32 cellular contexts compared by ENCODE assay signal in the genomic region with DNA sequence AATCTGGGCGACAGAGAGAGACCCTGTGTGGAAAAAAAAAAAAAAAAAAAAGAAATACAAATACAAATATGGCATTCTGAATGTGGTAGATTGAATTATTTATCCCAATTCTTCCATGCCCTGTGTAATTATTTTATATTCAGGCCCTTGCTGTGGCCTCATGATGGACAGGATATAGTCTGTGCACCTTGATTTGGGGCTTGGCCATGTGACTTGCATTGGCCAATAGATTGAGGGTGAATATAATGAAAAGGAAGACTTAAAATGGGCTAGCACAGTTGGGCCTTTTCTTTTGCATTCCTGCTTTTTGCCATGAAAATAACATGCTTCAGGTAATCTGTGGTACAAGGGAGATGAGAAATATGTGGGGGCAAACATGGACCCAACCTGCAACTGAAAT. TPM values are rescaled to one million over a fixed set of nuclear protein-coding genes. Genes with fewer than 3 reads are reported as not detected.
"Had no signal": no experiment of that assay in that cellular context is flagged by ENCODE, and none has a peak within 500 bp of the region (broad histone marks: within the 10 kb centered on the region; RNA-seq: fewer than 3 reads in every experiment).

No MANE protein-coding gene starts in this region.

- H3K4me2 ChIP-seq: smooth muscle cell had no signal

- H2AFZ ChIP-seq: parathyroid adenoma had no signal

- ATAC-seq: naive thymus-derived CD8-positive, alpha-beta T cell; natural killer cell treated with Interleukin-12 subunit alpha and Interleukin-12 subunit beta and Interleukin-15 and Interleukin-18, amount 100 ng/mL, for 72 hours; psoas muscle; right cardiac atrium; sciatic nerve; stimulated activated memory B cell treated with anti-CD40 and anti-IgM and Interleukin-4, amounts not matched to agents 10 μg/mL and 1 μg/mL and 100 μg/mL, for 72 hours; stimulated activated naive CD8-positive, alpha-beta T cell treated with anti-CD3 and anti-CD28 coated beads, Interleukin-15, amount 100 ng/mL, for 72 hours; upper lobe of right lung had no signal

- H3K27me3 Mint-ChIP-seq: progenitor cell of endocrine pancreas, type B pancreatic cell had no signal

- H3K36me3 Mint-ChIP-seq: type B pancreatic cell had no signal

- H3K4me3 Mint-ChIP-seq: naive thymus-derived CD8-positive, alpha-beta T cell; natural killer cell treated with Interleukin-12 subunit alpha and Interleukin-12 subunit beta and Interleukin-15 and Interleukin-18, amount 100 ng/mL, for 72 hours; nephron progenitor cell; neural crest cell; stimulated activated memory B cell treated with anti-CD40 and anti-IgM and Interleukin-4, amounts not matched to agents 10 μg/mL and 1 μg/mL and 100 μg/mL, for 72 hours; stimulated activated naive CD8-positive, alpha-beta T cell treated with anti-CD3 and anti-CD28 coated beads, Interleukin-15, amount 100 ng/mL, for 72 hours; type B pancreatic cell had no signal

- DNase-seq: naive thymus-derived CD8-positive, alpha-beta T cell; nephron progenitor cell; occipital lobe; ovary; posterior cingulate gyrus; psoas muscle; right cardiac atrium; spleen; stimulated activated CD4-positive, alpha-beta T cell treated with anti-CD3 and anti-CD28 coated beads, Interleukin-12 subunit alpha, Interleukin-12 subunit beta, amount 100 ng/mL, for 4 hours; stimulated activated CD4-positive, alpha-beta T cell treated with anti-CD3 and anti-CD28 coated beads, Interleukin-1b, Interleukin-23, amount 100 ng/mL, for 48 hours; stimulated activated CD4-positive, alpha-beta T cell treated with anti-CD3 and anti-CD28 coated beads, Interleukin-4, amount 100 ng/mL, for 1 hour; stimulated activated CD4-positive, alpha-beta T cell treated with anti-CD3 and anti-CD28 coated beads, Interleukin-4, amount 100 ng/mL, for 4 hours; stimulated activated CD8-positive, alpha-beta memory T cell treated with anti-CD3 and anti-CD28 coated beads, Interleukin-4, amount 100 ng/mL, for 48 hours; stimulated activated naive CD4-positive, alpha-beta T cell; stimulated activated naive CD8-positive, alpha-beta T cell treated with anti-CD3 and anti-CD28 coated beads, Interleukin-15, amount 100 ng/mL, for 72 hours; stimulated activated naive CD8-positive, alpha-beta T cell treated with anti-CD3 and anti-CD28 coated beads, Interleukin-15, Interleukin-2, amounts not matched to agents 100 U/mL and 50 U/mL, for 24 hours; substantia nigra; testis; tibial artery; transverse colon; upper lobe of right lung; uterus had no signal

- H3K9me3 ChIP-seq: ovary, suprapubic skin, testis, upper lobe of right lung, uterus had no signal

- H3K9me3 Mint-ChIP-seq: type B pancreatic cell had no signal

- H3K79me2 ChIP-seq: parathyroid adenoma had no signal

- H3K27ac ChIP-seq: ovary, parathyroid adenoma, psoas muscle, skin epidermis, spleen, suprapubic skin, testis, tibial artery, transverse colon, upper lobe of right lung, uterus had no signal

- H3K27ac Mint-ChIP-seq: naive thymus-derived CD8-positive, alpha-beta T cell; natural killer cell treated with Interleukin-12 subunit alpha and Interleukin-12 subunit beta and Interleukin-15 and Interleukin-18, amount 100 ng/mL, for 72 hours; nephron progenitor cell; progenitor cell of endocrine pancreas; stimulated activated memory B cell treated with anti-CD40 and anti-IgM and Interleukin-4, amounts not matched to agents 10 μg/mL and 1 μg/mL and 100 μg/mL, for 72 hours; stimulated activated naive CD8-positive, alpha-beta T cell treated with anti-CD3 and anti-CD28 coated beads, Interleukin-15, amount 100 ng/mL, for 72 hours; type B pancreatic cell had no signal

- H3K4me1 ChIP-seq: parathyroid adenoma, psoas muscle, spleen, suprapubic skin, testis, tibial artery, transverse colon, upper lobe of right lung, uterus had no signal

- H3K4me3 ChIP-seq: ovary, psoas muscle, skin epidermis, smooth muscle cell, spleen, suprapubic skin, testis, tibial artery, transverse colon, upper lobe of right lung, uterus had no signal

- H3K4me1 Mint-ChIP-seq: naive thymus-derived CD8-positive, alpha-beta T cell; stimulated activated memory B cell treated with anti-CD40 and anti-IgM and Interleukin-4, amounts not matched to agents 10 μg/mL and 1 μg/mL and 100 μg/mL, for 72 hours; stimulated activated naive CD8-positive, alpha-beta T cell treated with anti-CD3 and anti-CD28 coated beads, Interleukin-15, amount 100 ng/mL, for 72 hours had no signal

- H3K36me3 ChIP-seq: ovary, spleen, suprapubic skin, tibial artery, transverse colon, upper lobe of right lung, uterus had no signal

- H3K9ac ChIP-seq: parathyroid adenoma had no signal

- H3K27me3 ChIP-seq: ovary, suprapubic skin, testis, tibial artery, transverse colon, upper lobe of right lung, uterus had no signal

RNA-seq across cellular contexts. Expression of gene IGF2BP2, which starts 27.1 kb away (rescaled TPM):
- polyA plus RNA-seq: naive thymus-derived CD8-positive, alpha-beta T cell had no signal
